20 cellular contexts compared by ENCODE assay signal in genomic region chr19:17752865-17753639, GRCh38. TPM values are rescaled to one million over a fixed set of nuclear protein-coding genes. Genes with fewer than 3 reads are reported as not detected.
A peak's percentile ranks its signal among the peaks of the same experiment; 100 is the strongest.
DNase-seq lines count a peak whose midpoint lies in the region; ATAC-seq, FAIRE-seq and TF ChIP-seq lines count a peak whose summit lies in the region.
"Had no signal": no experiment of that assay in that cellular context is flagged by ENCODE, and none has a peak within 500 bp of the region (broad histone marks: within the 10 kb centered on the region; RNA-seq: fewer than 3 reads in every experiment).

No MANE protein-coding gene starts in this region.

- H3K36me3 ChIP-seq in HepG2 (replicated peaks in 1 of 2; ENCODE audit: control insufficient read depth in 1 of 2, insufficient read depth in 2 of 2, low read length in 2 of 2) (no peaks in the 10 kb centered on the region), right lobe of liver (no peaks in the 10 kb centered on the region), OCI-LY7 (ENCODE audit: insufficient read depth, low read length) (peaks cover 42% of the 10 kb centered on the region)
- H3K36me3 ChIP-seq: BE2C had no signal

- no peaks in the 10 kb centered on the region for H3K27me3 ChIP-seq in HepG2 (ENCODE audit: control insufficient read depth in 1 of 2, insufficient read depth in 2 of 2, low read length in 2 of 2)
- H3K27me3 ChIP-seq in right lobe of liver = no peaks in the 10 kb centered on the region
- H3K27me3 ChIP-seq in dorsolateral prefrontal cortex = no peaks in the 10 kb centered on the region
- H3K27me3 ChIP-seq: BE2C had no signal

- POLR2A ChIA-PET in HepG2 (lab: Yijun Ruan, JAX) (interaction anchor here (1.0 to 1.1 kb wide), 2 partner anchors 13 to 106 kb away, joined by 3 read pairs; no protein-coding TSS in a partner anchor), OCI-LY7 (lab: Charles Lee) (interaction anchor here (0.6 to 2.6 kb wide), 10 partner anchors 11 to 579 kb away, joined by 3 to 14 read pairs (median 3); partner anchors contain the start of gene JAK3)

- no peaks in the 10 kb centered on the region for H3K9me2 ChIP-seq in OCI-LY7 (ENCODE audit: insufficient read depth, low read length)

- H3K27ac ChIP-seq in HepG2 (ENCODE audit: extremely low read length, insufficient read depth, low read length) (peak overlapping the region; percentile 26), right lobe of liver (no peak overlapping the region), OCI-LY7 (ENCODE audit: low read depth, low read length, poor library complexity, severe bottlenecking) (peak overlapping the region; percentile 93), dorsolateral prefrontal cortex (peak overlapping the region; percentile 65 to 100 (median 99))

- H2AFZ ChIP-seq in HepG2 (ENCODE audit: low read length) (no peak overlapping the region), OCI-LY7 (ENCODE audit: low read length) (no peak overlapping the region)

- BruUV-seq in HepG2 (replicated peaks; lab: Mats Ljungman, UMichigan) = no TSS peak
- BruUV-seq in OCI-LY7 (replicated peaks; lab: Mats Ljungman, UMichigan) = no TSS peak

- no peaks in the 10 kb centered on the region for H3K79me2 ChIP-seq in HepG2 (ENCODE audit: insufficient read depth, low read length)
- H3K79me2 ChIP-seq in OCI-LY7 (ENCODE audit: insufficient read depth, low read depth, low read length) = peaks cover 54% of the 10 kb centered on the region

- intact Hi-C loops in HepG2 (cut with micrococcal nuclease; ENCODE audit: unreplicated experiment) = no loop called here
- intact Hi-C loops in right lobe of liver (cut with DNase I) = no loop called here
- intact Hi-C loops in OCI-LY7 (cut with micrococcal nuclease; ENCODE audit: unreplicated experiment) = loop anchor here (5.0 to 10.0 kb wide), 3 partner anchors 228 to 446 kb away; partner anchors contain the start of genes DDA1, MAST3 and MRPL34
- intact Hi-C loops in dorsolateral prefrontal cortex (cut with DNase I) = no loop called here
- intact Hi-C loops in left ventricle myocardium superior (cut with micrococcal nuclease) = no loop called here

- FAIRE-seq in HepG2 (lab: Jason Lieb, UNC) = peak; percentile 39

- ATAC-seq in HepG2 (peak; percentile 56), right lobe of liver (no peak), HG02571 (IDR thresholded peaks at IDR 0.05; ENCODE audit: unreplicated experiment) (no peak), left ventricle myocardium superior (no peak)
- ATAC-seq: natural killer cell treated with Interleukin-12 subunit alpha and Interleukin-12 subunit beta and Interleukin-15 and Interleukin-18, amount 100 ng/mL, for 72 hours; T-cell had no signal

- in situ Hi-C loops in HepG2 (cut with HindIII; ENCODE audit: extremely low pct_ligation_motif_present, low pct_unique_long_range_greater_than_20kb) = no loop called here

- no peak for TF ChIP-seq POLR2A in HepG2 (IDR thresholded peaks at IDR 0.05; ENCODE audit: insufficient read depth in 1 of 2, low read depth in 2 of 2, low read length in 2 of 2)
- TF ChIP-seq POLR2A in right lobe of liver (IDR thresholded peaks at IDR 0.05) = no peak

- no peak overlapping the region for H3K9ac ChIP-seq in HepG2 (ENCODE audit: insufficient read depth, low read depth, low read length)

- TF ChIP-seq RAD21 in HepG2 (CRISPR knock-in tag; IDR thresholded peaks at IDR 0.05) = no peak

- H3K4me1 ChIP-seq in HepG2 (ENCODE audit: insufficient read depth, low read length) (peaks cover 62% of the 10 kb centered on the region), right lobe of liver (no peaks in the 10 kb centered on the region), OCI-LY7 (ENCODE audit: insufficient read depth, low read length, poor library complexity, severe bottlenecking) (peaks cover 72% of the 10 kb centered on the region)
- H3K4me1 ChIP-seq: Caco-2 had no signal

- H3K4me3 ChIP-seq in HepG2 (replicated peaks in 1 of 3; ENCODE audit: insufficient read depth in 1 of 3, low read depth in 2 of 3, low read length in 3 of 3) (no peak overlapping the region), right lobe of liver (no peak overlapping the region), OCI-LY7 (ENCODE audit: low read depth, low read length, poor library complexity, severe bottlenecking) (peak overlapping the region; percentile 74), dorsolateral prefrontal cortex (no peak overlapping the region)
- H3K4me3 ChIP-seq: skin epidermis had no signal

- H3K9me3 ChIP-seq in HepG2 (ENCODE audit: low read length) (no peaks in the 10 kb centered on the region), right lobe of liver (no peaks in the 10 kb centered on the region), OCI-LY7 (ENCODE audit: low read length) (no peaks in the 10 kb centered on the region)
- H3K9me3 ChIP-seq: BE2C, Caco-2 had no signal

- H3K4me2 ChIP-seq in HepG2 (ENCODE audit: low read depth, low read length) = peak overlapping the region; percentile 29
- peak overlapping the region; percentile 82 for H3K4me2 ChIP-seq in OCI-LY7 (ENCODE audit: low read length)

- no peak for DNase-seq in HepG2 (ENCODE audit: low spot score)
- DNase-seq in right lobe of liver = no peak
- DNase-seq in OCI-LY7 (ENCODE audit: low spot score) = peak; percentile 45
- no peak for DNase-seq in dorsolateral prefrontal cortex
- no peak for DNase-seq in activated CD4-positive, CD25-positive, alpha-beta regulatory T cell treated with anti-CD3 and anti-CD28 coated beads, Interleukin-2, amount 50 U/mL, for 72 hours
- DNase-seq in left ventricle myocardium superior = no peak
- no peak for DNase-seq in NCI-H2196 treated with DMSO at 0.1 percent for 48 hours (lab: John Stamatoyannopoulos, UW; ENCODE audit: unreplicated experiment)
- DNase-seq: activated gamma-delta T cell treated with Interleukin-2 at 50 U/mL for 16 hours; activated T-cell treated with anti-CD3 and anti-CD28 coated beads, Interleukin-2, amount 50 U/mL, for 1 hour; BE2C; Caco-2; central memory CD4-positive, alpha-beta T cell; NCI-H1092; NCI-H187 treated with DMSO at 0.1 percent for 48 hours; T-cell had no signal

- TF ChIP-seq EP300 in HepG2 (IDR thresholded peaks at IDR 0.05; ENCODE audit: low read depth in 2 of 2, low read length in 2 of 2) (no peak), HepG2 (CRISPR knock-in tag; IDR thresholded peaks at IDR 0.05; ENCODE audit: borderline replicate concordance) (no peak)

- no peak for TF ChIP-seq CTCF in HepG2 (CRISPR knock-in tag; IDR thresholded peaks at IDR 0.05)
- no peak for TF ChIP-seq CTCF in right lobe of liver (IDR thresholded peaks at IDR 0.05)
- TF ChIP-seq CTCF in OCI-LY7 (conservative IDR thresholded peaks at IDR 0.05; ENCODE audit: low read length) = no peak
- TF ChIP-seq CTCF in dorsolateral prefrontal cortex (IDR thresholded peaks at IDR 0.05 in 54 of 56, conservative IDR thresholded peaks at IDR 0.05 in 2 of 56; ENCODE audit: low read depth in 1 of 56, partially characterized antibody in 56 of 56) = no peak

- CTCF ChIA-PET in HepG2 (lab: Yijun Ruan, JAX; ENCODE audit: low intra/inter-chr PET ratio, low total read pairs) = no interaction called here
- CTCF ChIA-PET in OCI-LY7 (lab: Charles Lee; ENCODE audit: unreplicated experiment) = interaction anchor here (0.7 to 1.9 kb wide), 4 partner anchors 14 to 46 kb away, joined by 3 to 7 read pairs (median 4); no protein-coding TSS in a partner anchor

- 57% methylated on average over 7 of the region's 7 CpGs for WGBS in HepG2 (ENCODE audit: low lambda C conversion rate)
- 75% methylated on average over 6 of the region's 7 CpGs for WGBS in right lobe of liver (ENCODE audit: insufficient coverage, low coverage, low lambda C conversion rate, missing lambda C conversion rate)

- no peaks in the 10 kb centered on the region for H4K20me1 ChIP-seq in HepG2 (ENCODE audit: insufficient read depth, low read length)
- no peaks in the 10 kb centered on the region for H4K20me1 ChIP-seq in OCI-LY7 (ENCODE audit: insufficient read depth, low read length)

RNA-seq across cellular contexts. Expression of gene FCHO1, which starts 1.8 kb away (rescaled TPM):
- total RNA-seq in HepG2 (2016; rRNA removed; fragmentation: Illumina TruSeq; extraction: Trizol) = 1.2 and 1.3 TPM in 2 replicates
- total RNA-seq in HepG2 (2016; cell fraction: cytosol; rRNA removed; fragmentation: Illumina TruSeq; extraction: Trizol; ENCODE audit: low read depth) = 0.18 and 1.7 TPM in 2 replicates
- 0.45 and 2.3 TPM in 2 replicates for total RNA-seq in HepG2 (2016; cell fraction: insoluble cytoplasmic fraction; rRNA removed; fragmentation: Illumina TruSeq; extraction: Trizol)
- total RNA-seq in HepG2 (2016; cell fraction: membrane; rRNA removed; fragmentation: Illumina TruSeq; extraction: Trizol) = 1.4 TPM in 2 replicates
- 1.6 and 3.1 TPM in 2 replicates for total RNA-seq in HepG2 (2016; cell fraction: nucleus; rRNA removed; fragmentation: Illumina TruSeq; extraction: Trizol)
- polyA plus RNA-seq in HepG2 (2011; rRNA removed) = 2.5 and 3.1 TPM in 2 replicates
- polyA plus RNA-seq in HepG2 (2011; cell fraction: cytosol; rRNA removed) = 0.95 and 1.5 TPM in 2 replicates
- polyA plus RNA-seq in HepG2 (2011; cell fraction: nucleus; rRNA removed) = 23.2 and 28.6 TPM in 2 replicates
- 4.3 and 5.3 TPM in 2 replicates for polyA plus RNA-seq in HepG2 (2012)
- 0.75 and 1.1 TPM in 2 replicates for polyA plus RNA-seq in HepG2 (2016; cell fraction: cytosol; fragmentation: Illumina TruSeq; extraction: Trizol; ENCODE audit: low read depth)
- polyA plus RNA-seq in HepG2 (2016; cell fraction: insoluble cytoplasmic fraction; fragmentation: Illumina TruSeq; extraction: Trizol; ENCODE audit: low read depth) = 0.76 and 2.0 TPM in 2 replicates
- polyA plus RNA-seq in HepG2 (2016; cell fraction: membrane; fragmentation: Illumina TruSeq; extraction: Trizol; ENCODE audit: low read depth) = 0.88 and 1.4 TPM in 2 replicates
- 4.8 and 5.1 TPM in 2 replicates for polyA plus RNA-seq in HepG2 (2016; cell fraction: nucleus; fragmentation: Illumina TruSeq; extraction: Trizol; ENCODE audit: insufficient read depth, low read depth)
- 1.3 and 16.7 TPM in 2 replicates for polyA minus RNA-seq in HepG2 (2011; rRNA and poly(A)+ RNA removed; ENCODE audit: low replicate concordance)
- polyA minus RNA-seq in HepG2 (2011; cell fraction: cytosol; rRNA and poly(A)+ RNA removed) = 2.5 and 4.6 TPM in 2 replicates
- 20.1 and 21.3 TPM in 2 replicates for polyA minus RNA-seq in HepG2 (2011; cell fraction: nucleus; rRNA and poly(A)+ RNA removed)
- total RNA-seq in right lobe of liver = 1 to 10 TPM in 4 of 6 experiments, under 1 TPM in 2; 0.93 to 3.6 (median 1.3) TPM
- 80.6 and 85.6 TPM in 2 replicates for total RNA-seq in OCI-LY7 (2014; rRNA removed; shearing (Covaris generic))
- 107 and 115 TPM in 2 replicates for total RNA-seq in OCI-LY7 (2022)
- total RNA-seq in dorsolateral prefrontal cortex = 100 to 1,000 TPM in 21 of 120 experiments, 10 to 100 TPM in 99; 39.4 to 173 (median 76.8) TPM
- 0.97 TPM for total RNA-seq in left ventricle myocardium superior

RNA-seq across cellular contexts. Expression of gene MAP1S, which starts 33.8 kb away (rescaled TPM):
- 3.8 and 12.2 TPM in 2 replicates for total RNA-seq in HepG2 (2016; rRNA removed; fragmentation: Illumina TruSeq; extraction: Trizol)
- 2.4 and 2.8 TPM in 2 replicates for total RNA-seq in HepG2 (2016; cell fraction: cytosol; rRNA removed; fragmentation: Illumina TruSeq; extraction: Trizol; ENCODE audit: low read depth)
- 6.4 and 9.5 TPM in 2 replicates for total RNA-seq in HepG2 (2016; cell fraction: insoluble cytoplasmic fraction; rRNA removed; fragmentation: Illumina TruSeq; extraction: Trizol)
- total RNA-seq in HepG2 (2016; cell fraction: membrane; rRNA removed; fragmentation: Illumina TruSeq; extraction: Trizol) = 6.3 and 6.5 TPM in 2 replicates
- 6.7 and 10.0 TPM in 2 replicates for total RNA-seq in HepG2 (2016; cell fraction: nucleus; rRNA removed; fragmentation: Illumina TruSeq; extraction: Trizol)
- 7.3 and 8.2 TPM in 2 replicates for polyA plus RNA-seq in HepG2 (2011; rRNA removed)
- 3.3 and 5.6 TPM in 2 replicates for polyA plus RNA-seq in HepG2 (2011; cell fraction: cytosol; rRNA removed)
- 34.8 and 36.5 TPM in 2 replicates for polyA plus RNA-seq in HepG2 (2011; cell fraction: nucleus; rRNA removed)
- 18.2 and 28.7 TPM in 2 replicates for polyA plus RNA-seq in HepG2 (2012)
- polyA plus RNA-seq in HepG2 (2016; cell fraction: cytosol; fragmentation: Illumina TruSeq; extraction: Trizol; ENCODE audit: low read depth) = 1.0 and 1.3 TPM in 2 replicates
- polyA plus RNA-seq in HepG2 (2016; cell fraction: insoluble cytoplasmic fraction; fragmentation: Illumina TruSeq; extraction: Trizol; ENCODE audit: low read depth) = 8.8 and 13.1 TPM in 2 replicates
- polyA plus RNA-seq in HepG2 (2016; cell fraction: membrane; fragmentation: Illumina TruSeq; extraction: Trizol; ENCODE audit: low read depth) = 2.1 and 3.2 TPM in 2 replicates
- polyA plus RNA-seq in HepG2 (2016; cell fraction: nucleus; fragmentation: Illumina TruSeq; extraction: Trizol; ENCODE audit: insufficient read depth, low read depth) = 15.3 and 23.8 TPM in 2 replicates
- polyA minus RNA-seq in HepG2 (2011; rRNA and poly(A)+ RNA removed; ENCODE audit: low replicate concordance) = 37.6 and 52.5 TPM in 2 replicates
- polyA minus RNA-seq in HepG2 (2011; cell fraction: cytosol; rRNA and poly(A)+ RNA removed) = 19.4 and 24.6 TPM in 2 replicates
- polyA minus RNA-seq in HepG2 (2011; cell fraction: nucleus; rRNA and poly(A)+ RNA removed) = 10.9 and 11.4 TPM in 2 replicates
- total RNA-seq in right lobe of liver = 10 to 100 TPM; 11.1 to 31.3 (median 14.9) TPM
- 11.5 and 31.6 TPM in 2 replicates for total RNA-seq in OCI-LY7 (2014; rRNA removed; shearing (Covaris generic))
- total RNA-seq in OCI-LY7 (2022) = 53.1 and 61.1 TPM in 2 replicates
- 100 to 1,000 TPM in 116 of 120 experiments, 10 to 100 TPM in 4; 88.0 to 219 (median 156) TPM for total RNA-seq in dorsolateral prefrontal cortex
- total RNA-seq in left ventricle myocardium superior = 25.5 TPM

RNA-seq across cellular contexts. Expression of gene B3GNT3, which starts 41.9 kb away (rescaled TPM):
- total RNA-seq in HepG2 (2016; rRNA removed; fragmentation: Illumina TruSeq; extraction: Trizol) = 0.48 and 0.86 TPM in 2 replicates
- total RNA-seq in HepG2 (2016; cell fraction: cytosol; rRNA removed; fragmentation: Illumina TruSeq; extraction: Trizol; ENCODE audit: low read depth) = 0.18 and 0.40 TPM in 2 replicates
- 0.36 and 1.2 TPM in 2 replicates for total RNA-seq in HepG2 (2016; cell fraction: insoluble cytoplasmic fraction; rRNA removed; fragmentation: Illumina TruSeq; extraction: Trizol)
- 0.38 and 0.43 TPM in 2 replicates for total RNA-seq in HepG2 (2016; cell fraction: membrane; rRNA removed; fragmentation: Illumina TruSeq; extraction: Trizol)
- 1.0 and 1.3 TPM in 2 replicates for total RNA-seq in HepG2 (2016; cell fraction: nucleus; rRNA removed; fragmentation: Illumina TruSeq; extraction: Trizol)
- 4.0 and 8.6 TPM in 2 replicates for polyA plus RNA-seq in HepG2 (2011; rRNA removed)
- 4.2 and 6.3 TPM in 2 replicates for polyA plus RNA-seq in HepG2 (2011; cell fraction: cytosol; rRNA removed)
- 3.5 and 4.5 TPM in 2 replicates for polyA plus RNA-seq in HepG2 (2011; cell fraction: nucleus; rRNA removed)
- polyA plus RNA-seq in HepG2 (2012) = 9.1 and 10.5 TPM in 2 replicates
- 0.10 and 0.18 TPM in 2 replicates for polyA plus RNA-seq in HepG2 (2016; cell fraction: cytosol; fragmentation: Illumina TruSeq; extraction: Trizol; ENCODE audit: low read depth)
- polyA plus RNA-seq in HepG2 (2016; cell fraction: insoluble cytoplasmic fraction; fragmentation: Illumina TruSeq; extraction: Trizol; ENCODE audit: low read depth) = 0.61 and 0.62 TPM in 2 replicates
- polyA plus RNA-seq in HepG2 (2016; cell fraction: membrane; fragmentation: Illumina TruSeq; extraction: Trizol; ENCODE audit: low read depth) = 0.29 and 0.35 TPM in 2 replicates
- polyA plus RNA-seq in HepG2 (2016; cell fraction: nucleus; fragmentation: Illumina TruSeq; extraction: Trizol; ENCODE audit: insufficient read depth, low read depth) = 1.8 and 2.3 TPM in 2 replicates
- polyA minus RNA-seq in HepG2 (2011; rRNA and poly(A)+ RNA removed; ENCODE audit: low replicate concordance) = 2.7 and 11.1 TPM in 2 replicates
- 3.0 and 4.7 TPM in 2 replicates for polyA minus RNA-seq in HepG2 (2011; cell fraction: cytosol; rRNA and poly(A)+ RNA removed)
- 1.8 and 3.1 TPM in 2 replicates for polyA minus RNA-seq in HepG2 (2011; cell fraction: nucleus; rRNA and poly(A)+ RNA removed)
- total RNA-seq in right lobe of liver = 10 to 100 TPM in 2 of 6 experiments, 1 to 10 TPM in 3, under 1 TPM in 1; 0.26 to 13.6 (median 3.1) TPM
- total RNA-seq in OCI-LY7 (2014; rRNA removed; shearing (Covaris generic)) = not detected in 2 replicates
- total RNA-seq in OCI-LY7 (2022) = not detected in 2 replicates
- under 1 TPM in 2 of 120 experiments, not detected in 118; 0.56 to 0.67 TPM for total RNA-seq in dorsolateral prefrontal cortex
- total RNA-seq in left ventricle myocardium superior = not detected
- total RNA-seq: activated CD8-positive, alpha-beta memory T cell treated with anti-CD3 and anti-CD28 coated beads for 36 hours; natural killer cell treated with Interleukin-12 subunit alpha and Interleukin-12 subunit beta and Interleukin-15 and Interleukin-18, amount 100 ng/mL, for 72 hours; osteoblast had no signal

Comparison
In these comparisons a context has a peak if more than half of its experiments do, and no peak if none do; other contexts are left out.
1. H3K27ac ChIP-seq: peak in HepG2 (single experiment), OCI-LY7 (single experiment) and dorsolateral prefrontal cortex (59 of 59); none in right lobe of liver (0 of 3).
2. RNA of gene FCHO1, which starts 1.8 kb away (total RNA-seq): 80.6 to 115 TPM in OCI-LY7 and 39.4 to 173 TPM in dorsolateral prefrontal cortex; 0.93 to 3.6 TPM in right lobe of liver, 0.18 to 3.1 TPM in HepG2 and 0.97 TPM in left ventricle myocardium superior (single experiment); every median in the first group is over 4 times any median in the second.